In genomic region chr11:76787911-76788596, GRCh38 we compare ENCODE assay signal across 10 cellular contexts.
DNase-seq lines count a peak whose midpoint lies in the region; ATAC-seq and TF ChIP-seq lines count a peak whose summit lies in the region.
"Had no signal": no experiment of that assay in that cellular context is flagged by ENCODE, and none has a peak within 500 bp of the region (broad histone marks: within the 10 kb centered on the region; RNA-seq: fewer than 3 reads in every experiment).

No MANE protein-coding gene starts in this region.

- peak overlapping the region in 1 of 2 donors; percentile 70 for H3K9ac ChIP-seq in mucosa of rectum (ENCODE audit: low read depth in 1 of 2, low read length in 2 of 2)

- TF ChIP-seq RAD21 in Ishikawa (IDR thresholded peaks at IDR 0.05; ENCODE audit: low read depth) = no peak

- no peak for TF ChIP-seq EP300 in Ishikawa (IDR thresholded peaks at IDR 0.05; ENCODE audit: borderline replicate concordance)

- TF ChIP-seq CTCF in 22Rv1 (IDR thresholded peaks at IDR 0.05) (no peak), epithelial cell of esophagus (IDR thresholded peaks at IDR 0.05; ENCODE audit: insufficient read depth, low read depth, low read length, missing control alignments) (no peak)

- no peak for ATAC-seq in GM21528 (IDR thresholded peaks at IDR 0.05; ENCODE audit: low FRiP score, unreplicated experiment)
- no peak for ATAC-seq in HG02970 (IDR thresholded peaks at IDR 0.05; ENCODE audit: low FRiP score, unreplicated experiment)

- H3K9me3 ChIP-seq in mucosa of rectum (ENCODE audit: control insufficient read depth in 2 of 2, low read length in 2 of 2) = no peaks in the 10 kb centered on the region

- H3K27ac ChIP-seq in 22Rv1 (peak overlapping the region; percentile 100), mucosa of rectum (ENCODE audit: low read depth in 2 of 2, low read length in 2 of 2) (peak overlapping the region; percentile 69 to 86)

- H3K4me3 ChIP-seq in epithelial cell of esophagus (ENCODE audit: low read length) (no peak overlapping the region), mucosa of rectum (ENCODE audit: low read length in 2 of 2) (peak overlapping the region in 1 of 2 donors; percentile 3)

- H3K27me3 ChIP-seq in mucosa of rectum (ENCODE audit: control insufficient read depth in 2 of 2, insufficient read depth in 2 of 2, low read length in 2 of 2) = no peaks in the 10 kb centered on the region

- peaks cover 35 to 45% of the 10 kb centered on the region in 2 donors for H3K4me1 ChIP-seq in mucosa of rectum (ENCODE audit: control insufficient read depth in 2 of 2, insufficient read depth in 2 of 2, low read length in 2 of 2)

- peak; percentile 85 for DNase-seq in epithelial cell of esophagus (ENCODE audit: low read depth)
- DNase-seq in activated CD4-positive, alpha-beta T cell treated with anti-CD3 and anti-CD28 coated beads, Interleukin-2, amount 50 U/mL, for 4 hours = no peak
- DNase-seq in stimulated activated CD8-positive, alpha-beta memory T cell treated with anti-CD3 and anti-CD28 coated beads, Interleukin-4, amount 100 ng/mL, for 48 hours = no peak
- DNase-seq: activated naive CD8-positive, alpha-beta T cell treated with anti-CD3 and anti-CD28 coated beads, Interleukin-2, amount 10 ng/mL, durations not matched to agents 7 days and 5 days; NCI-H774 had no signal

- no peaks in the 10 kb centered on the region for H3K36me3 ChIP-seq in mucosa of rectum (ENCODE audit: control insufficient read depth in 2 of 2, insufficient read depth in 2 of 2, low read length in 2 of 2)

TF ChIP-seq in Ishikawa, 13 proteins besides CTCF, POLR2A, EP300 and RAD21:
- TF ChIP-seq CEBPB (IDR thresholded peaks at IDR 0.05) (no peak), USF1 (IDR thresholded peaks at IDR 0.05) (peak; percentile 57), MAX (IDR thresholded peaks at IDR 0.05) (peak; percentile 12; the same call in 1 of the 2 replicates)
